Comparison of ENCODE assay signal across 12 cellular contexts in genomic region chr15:86916671-86917450, GRCh38.
DNase-seq lines count a peak whose midpoint lies in the region; ATAC-seq and TF ChIP-seq lines count a peak whose summit lies in the region.
"Had no signal": no experiment of that assay in that cellular context is flagged by ENCODE, and none has a peak within 500 bp of the region (broad histone marks: within the 10 kb centered on the region; RNA-seq: fewer than 3 reads in every experiment).

No MANE protein-coding gene starts in this region.

- no peaks in the 10 kb centered on the region for H3K4me1 ChIP-seq in ascending aorta
- H3K4me1 ChIP-seq in mucosa of descending colon (ENCODE audit: low read depth): peaks cover 4% of the 10 kb centered on the region
- H3K4me1 ChIP-seq in SJCRH30: no peaks in the 10 kb centered on the region

- peak; percentile 75 to 82 for ATAC-seq in left cardiac atrium
- no peak for ATAC-seq in mucosa of descending colon
- ATAC-seq: left colon had no signal

- TF ChIP-seq CTCF in ascending aorta (IDR thresholded peaks at IDR 0.05) (no peak), mucosa of descending colon (IDR thresholded peaks at IDR 0.05) (no peak)

- intact Hi-C loops in left cardiac atrium (cut with DNase I): loop anchor here in 1 of 2 donors (5.0 kb wide), 1 partner anchor 1330 kb away; no protein-coding TSS in a partner anchor
- intact Hi-C loops in ascending aorta (cut with DNase I): loop anchor here (5.0 kb wide), 1 partner anchor 1540 kb away; no protein-coding TSS in a partner anchor
- intact Hi-C loops in mucosa of descending colon (cut with DNase I, micrococcal nuclease): no loop called here

- H3K36me3 ChIP-seq in ascending aorta (no peaks in the 10 kb centered on the region), mucosa of descending colon (ENCODE audit: low read depth) (no peaks in the 10 kb centered on the region), SJCRH30 (no peaks in the 10 kb centered on the region)
- H3K36me3 ChIP-seq: spleen had no signal

- H3K27ac ChIP-seq in ascending aorta (no peak overlapping the region), SJCRH30 (no peak overlapping the region)
- H3K27ac ChIP-seq: spleen had no signal

- H3K9me3 ChIP-seq in ascending aorta (no peaks in the 10 kb centered on the region), mucosa of descending colon (no peaks in the 10 kb centered on the region), SJCRH30 (replicated peaks) (no peaks in the 10 kb centered on the region)
- H3K9me3 ChIP-seq: SK-N-SH, spleen had no signal

- DNase-seq in C1 segment of cervical spinal cord (lab: John Stamatoyannopoulos, UW) (peak in 13 of 14 donors; percentile 30 to 98 (median 85)), amygdala (lab: John Stamatoyannopoulos, UW) (peak; percentile 31 to 96 (median 87)), left cardiac atrium (peak; percentile 34), pons (ENCODE audit: low spot score) (peak; percentile 98), ascending aorta (ENCODE audit: low spot score in 2 of 2) (no peak), NCI-H524 treated with DMSO at 0.1 percent for 48 hours (lab: John Stamatoyannopoulos, UW) (no peak), mucosa of descending colon (no peak), SJCRH30 (no peak)
- DNase-seq: activated gamma-delta T cell treated with Interleukin-2 at 50 U/mL for 16 hours, left colon, SK-N-SH, spleen had no signal

- H3K27me3 ChIP-seq in ascending aorta (no peaks in the 10 kb centered on the region), SJCRH30 (peaks cover 10% of the 10 kb centered on the region)
- H3K27me3 ChIP-seq: spleen had no signal

- H3K4me3 ChIP-seq in ascending aorta: no peak overlapping the region
- no peak overlapping the region for H3K4me3 ChIP-seq in mucosa of descending colon
- no peak overlapping the region for H3K4me3 ChIP-seq in SJCRH30
- H3K4me3 ChIP-seq: spleen had no signal

Comparison
In these comparisons a context has a peak if more than half of its experiments do, and no peak if none do; other contexts are left out.
1. DNase-seq: peak in C1 segment of cervical spinal cord (13 of 14), amygdala (56 of 56), left cardiac atrium (single experiment) and pons (single experiment); none in ascending aorta (0 of 2), NCI-H524 treated with DMSO at 0.1 percent for 48 hours (single experiment), mucosa of descending colon (0 of 3) and SJCRH30 (0 of 2).